ENCODE assay signal across 2 cellular contexts in the genomic region with DNA sequence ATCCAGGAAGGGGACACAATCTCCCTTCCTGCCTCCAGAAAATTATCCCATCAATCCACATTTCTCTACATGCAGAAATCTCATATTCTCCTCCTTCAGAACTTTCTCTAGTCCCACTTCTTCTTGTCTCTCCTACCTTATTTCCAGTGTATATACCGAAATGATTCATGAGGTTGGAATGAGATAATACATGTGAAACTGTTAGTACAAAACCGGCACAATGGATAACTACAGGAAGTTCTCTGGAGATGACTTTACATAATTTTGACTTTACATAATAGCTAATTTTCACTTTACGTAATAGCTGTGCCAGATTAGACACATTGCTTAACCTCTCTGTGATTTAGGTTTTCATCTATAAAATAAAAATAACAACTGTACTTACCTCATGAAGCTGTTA.
TF ChIP-seq lines count a peak whose summit lies in the region.

No MANE protein-coding gene starts in this region.

TF ChIP-seq in SK-N-SH, 30 proteins besides CTCF, POLR2A, EP300 and RAD21 (continued from another document):
- TF ChIP-seq, protein P1, sequence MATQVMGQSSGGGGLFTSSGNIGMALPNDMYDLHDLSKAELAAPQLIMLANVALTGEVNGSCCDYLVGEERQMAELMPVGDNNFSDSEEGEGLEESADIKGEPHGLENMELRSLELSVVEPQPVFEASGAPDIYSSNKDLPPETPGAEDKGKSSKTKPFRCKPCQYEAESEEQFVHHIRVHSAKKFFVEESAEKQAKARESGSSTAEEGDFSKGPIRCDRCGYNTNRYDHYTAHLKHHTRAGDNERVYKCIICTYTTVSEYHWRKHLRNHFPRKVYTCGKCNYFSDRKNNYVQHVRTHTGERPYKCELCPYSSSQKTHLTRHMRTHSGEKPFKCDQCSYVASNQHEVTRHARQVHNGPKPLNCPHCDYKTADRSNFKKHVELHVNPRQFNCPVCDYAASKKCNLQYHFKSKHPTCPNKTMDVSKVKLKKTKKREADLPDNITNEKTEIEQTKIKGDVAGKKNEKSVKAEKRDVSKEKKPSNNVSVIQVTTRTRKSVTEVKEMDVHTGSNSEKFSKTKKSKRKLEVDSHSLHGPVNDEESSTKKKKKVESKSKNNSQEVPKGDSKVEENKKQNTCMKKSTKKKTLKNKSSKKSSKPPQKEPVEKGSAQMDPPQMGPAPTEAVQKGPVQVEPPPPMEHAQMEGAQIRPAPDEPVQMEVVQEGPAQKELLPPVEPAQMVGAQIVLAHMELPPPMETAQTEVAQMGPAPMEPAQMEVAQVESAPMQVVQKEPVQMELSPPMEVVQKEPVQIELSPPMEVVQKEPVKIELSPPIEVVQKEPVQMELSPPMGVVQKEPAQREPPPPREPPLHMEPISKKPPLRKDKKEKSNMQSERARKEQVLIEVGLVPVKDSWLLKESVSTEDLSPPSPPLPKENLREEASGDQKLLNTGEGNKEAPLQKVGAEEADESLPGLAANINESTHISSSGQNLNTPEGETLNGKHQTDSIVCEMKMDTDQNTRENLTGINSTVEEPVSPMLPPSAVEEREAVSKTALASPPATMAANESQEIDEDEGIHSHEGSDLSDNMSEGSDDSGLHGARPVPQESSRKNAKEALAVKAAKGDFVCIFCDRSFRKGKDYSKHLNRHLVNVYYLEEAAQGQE (IDR thresholded peaks at IDR 0.05; ENCODE audit: low read depth, low read length), result no peak
- TF ChIP-seq, protein P2, sequence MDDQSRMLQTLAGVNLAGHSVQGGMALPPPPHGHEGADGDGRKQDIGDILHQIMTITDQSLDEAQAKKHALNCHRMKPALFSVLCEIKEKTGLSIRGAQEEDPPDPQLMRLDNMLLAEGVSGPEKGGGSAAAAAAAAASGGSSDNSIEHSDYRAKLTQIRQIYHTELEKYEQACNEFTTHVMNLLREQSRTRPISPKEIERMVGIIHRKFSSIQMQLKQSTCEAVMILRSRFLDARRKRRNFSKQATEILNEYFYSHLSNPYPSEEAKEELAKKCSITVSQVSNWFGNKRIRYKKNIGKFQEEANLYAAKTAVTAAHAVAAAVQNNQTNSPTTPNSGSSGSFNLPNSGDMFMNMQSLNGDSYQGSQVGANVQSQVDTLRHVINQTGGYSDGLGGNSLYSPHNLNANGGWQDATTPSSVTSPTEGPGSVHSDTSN (IDR thresholded peaks at IDR 0.05), result no peak

TF ChIP-seq in SK-N-SH treated with all-trans-retinoic acid at 6 μM for 48 hours, 23 proteins besides CTCF, POLR2A, EP300 and RAD21 (continued from another document):
- TF ChIP-seq, protein P3, sequence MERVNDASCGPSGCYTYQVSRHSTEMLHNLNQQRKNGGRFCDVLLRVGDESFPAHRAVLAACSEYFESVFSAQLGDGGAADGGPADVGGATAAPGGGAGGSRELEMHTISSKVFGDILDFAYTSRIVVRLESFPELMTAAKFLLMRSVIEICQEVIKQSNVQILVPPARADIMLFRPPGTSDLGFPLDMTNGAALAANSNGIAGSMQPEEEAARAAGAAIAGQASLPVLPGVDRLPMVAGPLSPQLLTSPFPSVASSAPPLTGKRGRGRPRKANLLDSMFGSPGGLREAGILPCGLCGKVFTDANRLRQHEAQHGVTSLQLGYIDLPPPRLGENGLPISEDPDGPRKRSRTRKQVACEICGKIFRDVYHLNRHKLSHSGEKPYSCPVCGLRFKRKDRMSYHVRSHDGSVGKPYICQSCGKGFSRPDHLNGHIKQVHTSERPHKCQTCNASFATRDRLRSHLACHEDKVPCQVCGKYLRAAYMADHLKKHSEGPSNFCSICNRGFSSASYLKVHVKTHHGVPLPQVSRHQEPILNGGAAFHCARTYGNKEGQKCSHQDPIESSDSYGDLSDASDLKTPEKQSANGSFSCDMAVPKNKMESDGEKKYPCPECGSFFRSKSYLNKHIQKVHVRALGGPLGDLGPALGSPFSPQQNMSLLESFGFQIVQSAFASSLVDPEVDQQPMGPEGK (CRISPR knock-in tag; IDR thresholded peaks at IDR 0.05; ENCODE audit: borderline replicate concordance), result no peak
- no peak for TF ChIP-seq PPARA (CRISPR knock-in tag; IDR thresholded peaks at IDR 0.05; ENCODE audit: borderline replicate concordance)
- TF ChIP-seq, protein P4, sequence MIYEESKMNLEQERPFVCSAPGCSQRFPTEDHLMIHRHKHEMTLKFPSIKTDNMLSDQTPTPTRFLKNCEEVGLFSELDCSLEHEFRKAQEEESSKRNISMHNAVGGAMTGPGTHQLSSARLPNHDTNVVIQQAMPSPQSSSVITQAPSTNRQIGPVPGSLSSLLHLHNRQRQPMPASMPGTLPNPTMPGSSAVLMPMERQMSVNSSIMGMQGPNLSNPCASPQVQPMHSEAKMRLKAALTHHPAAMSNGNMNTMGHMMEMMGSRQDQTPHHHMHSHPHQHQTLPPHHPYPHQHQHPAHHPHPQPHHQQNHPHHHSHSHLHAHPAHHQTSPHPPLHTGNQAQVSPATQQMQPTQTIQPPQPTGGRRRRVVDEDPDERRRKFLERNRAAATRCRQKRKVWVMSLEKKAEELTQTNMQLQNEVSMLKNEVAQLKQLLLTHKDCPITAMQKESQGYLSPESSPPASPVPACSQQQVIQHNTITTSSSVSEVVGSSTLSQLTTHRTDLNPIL (CRISPR knock-in tag; IDR thresholded peaks at IDR 0.05; ENCODE audit: low read depth), result no peak
TF ChIP-seq in SK-N-SH treated with all-trans-retinoic acid at 6 μM for 48 hours: peak in this region for 0.
